Comparison of ENCODE assay signal across 24 cellular contexts in the genomic region with DNA sequence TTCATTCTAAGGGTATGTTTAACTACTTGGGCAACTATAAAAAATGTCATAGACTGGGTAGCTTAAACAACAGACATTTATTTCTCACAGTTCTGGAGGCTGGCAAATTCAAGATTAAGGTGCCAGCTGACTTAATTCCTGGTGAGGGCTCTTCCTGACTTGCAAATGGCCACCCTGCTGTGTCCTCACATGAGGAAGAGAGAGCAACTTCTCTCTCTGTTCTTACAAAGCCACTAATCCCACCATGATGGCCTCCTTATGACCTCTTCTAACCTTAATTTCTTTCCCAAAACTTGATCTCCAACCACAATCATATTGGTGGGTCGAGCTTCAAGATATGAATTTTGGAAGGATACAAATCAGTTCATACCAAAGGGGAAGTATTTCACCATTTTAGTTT.
"Had no signal": no experiment of that assay in that cellular context is flagged by ENCODE, and none has a peak within 500 bp of the region (broad histone marks: within the 10 kb centered on the region; RNA-seq: fewer than 3 reads in every experiment).

No MANE protein-coding gene starts in this region.

- H3K4me1 Mint-ChIP-seq: activated naive CD8-positive, alpha-beta T cell treated with anti-CD3 and anti-CD28 coated beads for 36 hours; naive thymus-derived CD8-positive, alpha-beta T cell; T-cell had no signal

- H3K27ac ChIP-seq: ascending aorta, brain microvascular endothelial cell, left ventricle myocardium inferior, neural progenitor cell, right atrium auricular region, suprapubic skin, tibial artery, upper lobe of right lung had no signal

- ATAC-seq: esophagus mucosa; naive thymus-derived CD8-positive, alpha-beta T cell; T-cell; upper lobe of right lung had no signal

- H3K36me3 Mint-ChIP-seq: activated naive CD8-positive, alpha-beta T cell treated with anti-CD3 and anti-CD28 coated beads for 36 hours; neural progenitor cell; T-cell had no signal

- H3K9ac ChIP-seq: neural progenitor cell had no signal

- H3K9me3 Mint-ChIP-seq: activated naive CD4-positive, alpha-beta T cell treated with anti-CD3 and anti-CD28 coated beads for 36 hours had no signal

- H3K4me2 ChIP-seq: neural progenitor cell had no signal

- H3K27me3 ChIP-seq: ascending aorta, brain microvascular endothelial cell, neural progenitor cell, right atrium auricular region, suprapubic skin, tibial artery, upper lobe of right lung had no signal

- H3K4me1 ChIP-seq: ascending aorta, left ventricle myocardium inferior, neural progenitor cell, right atrium auricular region, suprapubic skin, upper lobe of right lung had no signal

- H3K27ac Mint-ChIP-seq: activated naive CD4-positive, alpha-beta T cell treated with anti-CD3 and anti-CD28 coated beads for 36 hours; activated naive CD8-positive, alpha-beta T cell treated with anti-CD3 and anti-CD28 coated beads for 36 hours; activated T-helper 1 cell treated with anti-CD3 and anti-CD28 coated beads, Interleukin-12 subunit alpha, Interleukin-12 subunit beta, Interleukin-2, Interleukin-4 antibody, amounts not matched to agents 30 ng/mL and 10 ng/mL and 1 ng/mL, durations not matched to agents 14 hours and 24 hours and 36 hours; naive thymus-derived CD8-positive, alpha-beta T cell; neural progenitor cell; T-cell had no signal

- DNase-seq: activated CD4-positive, alpha-beta T cell treated with anti-CD3 and anti-CD28 coated beads for 48 hours; activated CD4-positive, alpha-beta T cell treated with anti-CD3 and anti-CD28 coated beads, Interleukin-2, amount 50 U/mL, for 48 hours; activated CD8-positive, alpha-beta memory T cell treated with anti-CD3 and anti-CD28 coated beads, Interleukin-2, amount 50 U/mL, for 4 hours; activated effector memory CD4-positive, alpha-beta T cell treated with anti-CD3 and anti-CD28 coated beads, Interleukin-2, amount 50 U/mL, for 16 hours; activated naive CD4-positive, alpha-beta T cell treated with anti-CD3 and anti-CD28 coated beads for 36 hours; activated naive CD8-positive, alpha-beta T cell treated with anti-CD3 and anti-CD28 coated beads for 36 hours; activated T-cell treated with anti-CD3 and anti-CD28 coated beads, Interleukin-2, amount 50 U/mL, for 1 hour; brain microvascular endothelial cell; left ventricle myocardium inferior; naive thymus-derived CD8-positive, alpha-beta T cell; occipital lobe; stimulated activated CD4-positive, alpha-beta T cell treated with anti-CD3 and anti-CD28 coated beads, Interleukin-15, amount 100 ng/mL, for 24 hours; stimulated activated CD4-positive, alpha-beta T cell treated with anti-CD3 and anti-CD28 coated beads, Interleukin-2, amount 100 ng/mL, for 24 hours; stimulated activated naive CD4-positive, alpha-beta T cell; T-cell; tibial artery; upper lobe of right lung had no signal

- H3K9me3 ChIP-seq: suprapubic skin, upper lobe of right lung had no signal

- H3K4me3 ChIP-seq: ascending aorta, left ventricle myocardium inferior, lung, neural progenitor cell, right atrium auricular region, suprapubic skin, tibial artery, upper lobe of right lung had no signal

- H3K4me3 Mint-ChIP-seq: activated naive CD4-positive, alpha-beta T cell treated with anti-CD3 and anti-CD28 coated beads for 36 hours; activated naive CD8-positive, alpha-beta T cell treated with anti-CD3 and anti-CD28 coated beads for 36 hours; activated T-helper 1 cell treated with anti-CD3 and anti-CD28 coated beads, Interleukin-12 subunit alpha, Interleukin-12 subunit beta, Interleukin-2, Interleukin-4 antibody, amounts not matched to agents 30 ng/mL and 10 ng/mL and 1 ng/mL, durations not matched to agents 14 hours and 24 hours and 36 hours; naive thymus-derived CD8-positive, alpha-beta T cell; neural progenitor cell; T-cell had no signal

- H3K36me3 ChIP-seq: ascending aorta, brain microvascular endothelial cell, left ventricle myocardium inferior, right atrium auricular region, suprapubic skin, tibial artery, upper lobe of right lung had no signal

- H2AFZ ChIP-seq: neural progenitor cell had no signal
